9 cellular contexts compared by ENCODE assay signal in genomic region chr12:116599285-116600122, GRCh38. TPM values are rescaled to one million over a fixed set of nuclear protein-coding genes. Genes with fewer than 3 reads are reported as not detected.
DNase-seq lines count a peak whose midpoint lies in the region; ATAC-seq and TF ChIP-seq lines count a peak whose summit lies in the region.
"Had no signal": no experiment of that assay in that cellular context is flagged by ENCODE, and none has a peak within 500 bp of the region (broad histone marks: within the 10 kb centered on the region; RNA-seq: fewer than 3 reads in every experiment).

No MANE protein-coding gene starts in this region.

- H4K20me1 ChIP-seq in Loucy (ENCODE audit: insufficient read depth, low read length, poor library complexity, severe bottlenecking): no peaks in the 10 kb centered on the region

- TF ChIP-seq CTCF in GM06990 (IDR thresholded peaks at IDR 0.05; ENCODE audit: insufficient read depth, low read length, poor library complexity, severe bottlenecking) (peak; percentile 61), Loucy (conservative IDR thresholded peaks at IDR 0.05; ENCODE audit: low read length) (peak; percentile 59), endodermal cell (conservative IDR thresholded peaks at IDR 0.05) (peak; percentile 88)

- no peak overlapping the region for H3K4me3 ChIP-seq in GM06990 (replicated peaks; ENCODE audit: low read depth, low read length)
- no peak overlapping the region for H3K4me3 ChIP-seq in Loucy (ENCODE audit: low read length, poor library complexity, severe bottlenecking)
- H3K4me3 ChIP-seq in endodermal cell (ENCODE audit: low read length): no peak overlapping the region
- no peak overlapping the region for H3K4me3 ChIP-seq in mesodermal cell (ENCODE audit: extremely low read depth, insufficient read depth, low read length, poor library complexity, severe bottlenecking)

- H3K79me2 ChIP-seq in Loucy (ENCODE audit: insufficient read depth, low read length): no peaks in the 10 kb centered on the region

- peaks cover 5% of the 10 kb centered on the region for H3K27me3 Mint-ChIP-seq in activated CD8-positive, alpha-beta memory T cell treated with anti-CD3 and anti-CD28 coated beads, Interleukin-2, amount 10 ng/mL, durations not matched to agents 7 days and 5 days
- H3K27me3 Mint-ChIP-seq in endodermal cell (ENCODE audit: insufficient read depth): peaks cover 3% of the 10 kb centered on the region

- no peaks in the 10 kb centered on the region; the same call in 1 of the 2 replicates for H3K27me3 ChIP-seq in GM06990 (replicated peaks; ENCODE audit: control insufficient read depth, insufficient read depth, low read length)
- no peaks in the 10 kb centered on the region for H3K27me3 ChIP-seq in Loucy (ENCODE audit: insufficient read depth, low read length, poor library complexity, severe bottlenecking)
- no peaks in the 10 kb centered on the region for H3K27me3 ChIP-seq in endodermal cell (ENCODE audit: control insufficient read depth, insufficient read depth, low read length, poor library complexity, severe bottlenecking)

- no peak overlapping the region for H2AFZ ChIP-seq in Loucy (ENCODE audit: low read length)

- no peaks in the 10 kb centered on the region for H3K36me3 Mint-ChIP-seq in activated CD8-positive, alpha-beta memory T cell treated with anti-CD3 and anti-CD28 coated beads, Interleukin-2, amount 10 ng/mL, durations not matched to agents 7 days and 5 days
- no peaks in the 10 kb centered on the region for H3K36me3 Mint-ChIP-seq in endodermal cell (ENCODE audit: low read depth)
- H3K36me3 Mint-ChIP-seq: natural killer cell treated with Interleukin-12 subunit alpha and Interleukin-12 subunit beta and Interleukin-15 and Interleukin-18, amount 100 ng/mL, for 72 hours had no signal

- DNase-seq in GM06990 (ENCODE audit: extremely low read depth, insufficient read length): peak; percentile 49
- DNase-seq in activated CD8-positive, alpha-beta memory T cell treated with anti-CD3 and anti-CD28 coated beads, Interleukin-2, amount 10 ng/mL, durations not matched to agents 7 days and 5 days: peak; percentile 69
- DNase-seq in endodermal cell: peak; percentile 96
- DNase-seq in stimulated activated CD8-positive, alpha-beta memory T cell treated with anti-CD3 and anti-CD28 coated beads, Interleukin-15, amount 100 ng/mL, for 1 hour (ENCODE audit: low read depth): peak; percentile 22
- no peak for DNase-seq in OCI-M2 (lab: John Stamatoyannopoulos, UW; ENCODE audit: unreplicated experiment)

- H3K4me1 Mint-ChIP-seq in activated CD8-positive, alpha-beta memory T cell treated with anti-CD3 and anti-CD28 coated beads, Interleukin-2, amount 10 ng/mL, durations not matched to agents 7 days and 5 days: peaks cover 21% of the 10 kb centered on the region
- H3K4me1 Mint-ChIP-seq in endodermal cell: peaks cover 32% of the 10 kb centered on the region

- H3K4me1 ChIP-seq in Loucy (ENCODE audit: insufficient read depth, low read length, poor library complexity, severe bottlenecking): peaks cover 39% of the 10 kb centered on the region
- peaks cover 14% of the 10 kb centered on the region for H3K4me1 ChIP-seq in endodermal cell (ENCODE audit: control insufficient read depth, insufficient read depth, low read length)
- peaks cover 27% of the 10 kb centered on the region for H3K4me1 ChIP-seq in mesodermal cell (ENCODE audit: control insufficient read depth, insufficient read depth, low read length, poor library complexity, severe bottlenecking)

- H3K36me3 ChIP-seq in GM06990 (ENCODE audit: control insufficient read depth, insufficient read depth, low read length): no peaks in the 10 kb centered on the region
- H3K36me3 ChIP-seq in Loucy (ENCODE audit: insufficient read depth, low read length): no peaks in the 10 kb centered on the region
- H3K36me3 ChIP-seq in endodermal cell (ENCODE audit: control insufficient read depth, insufficient read depth, low read length): no peaks in the 10 kb centered on the region
- no peaks in the 10 kb centered on the region for H3K36me3 ChIP-seq in mesodermal cell (ENCODE audit: control insufficient read depth, insufficient read depth, low read length)

- ATAC-seq in activated CD8-positive, alpha-beta memory T cell treated with anti-CD3 and anti-CD28 coated beads, Interleukin-2, amount 10 ng/mL, durations not matched to agents 7 days and 5 days: peak; percentile 74
- no peak for ATAC-seq in HG03280 (IDR thresholded peaks at IDR 0.05; ENCODE audit: unreplicated experiment)

- no peaks in the 10 kb centered on the region for H3F3A ChIP-seq in Loucy (ENCODE audit: low read depth)

- H3K27ac Mint-ChIP-seq in activated CD8-positive, alpha-beta memory T cell treated with anti-CD3 and anti-CD28 coated beads, Interleukin-2, amount 10 ng/mL, durations not matched to agents 7 days and 5 days: no peak overlapping the region
- peak overlapping the region; percentile 60 for H3K27ac Mint-ChIP-seq in endodermal cell
- H3K27ac Mint-ChIP-seq: natural killer cell treated with Interleukin-12 subunit alpha and Interleukin-12 subunit beta and Interleukin-15 and Interleukin-18, amount 100 ng/mL, for 72 hours had no signal

- H3K9ac ChIP-seq in Loucy (ENCODE audit: low read depth, low read length, poor library complexity, severe bottlenecking) (peak overlapping the region; percentile 23), endodermal cell (ENCODE audit: extremely low read depth, low read length, poor library complexity, severe bottlenecking) (no peak overlapping the region)

- H3K9me3 Mint-ChIP-seq in activated CD8-positive, alpha-beta memory T cell treated with anti-CD3 and anti-CD28 coated beads, Interleukin-2, amount 10 ng/mL, durations not matched to agents 7 days and 5 days (ENCODE audit: low read depth): no peaks in the 10 kb centered on the region
- H3K9me3 Mint-ChIP-seq in endodermal cell: no peaks in the 10 kb centered on the region
- H3K9me3 Mint-ChIP-seq: natural killer cell treated with Interleukin-12 subunit alpha and Interleukin-12 subunit beta and Interleukin-15 and Interleukin-18, amount 100 ng/mL, for 72 hours had no signal

- H3K9me3 ChIP-seq in Loucy (ENCODE audit: insufficient read depth, low read depth, low read length) (no peaks in the 10 kb centered on the region), endodermal cell (ENCODE audit: control insufficient read depth, low read length) (no peaks in the 10 kb centered on the region), mesodermal cell (ENCODE audit: control insufficient read depth, low read length) (no peaks in the 10 kb centered on the region)

- no peaks in the 10 kb centered on the region for H3K9me2 ChIP-seq in Loucy (replicated peaks; ENCODE audit: low read depth, low read length)

- no peak overlapping the region for H3K4me2 ChIP-seq in Loucy (ENCODE audit: low read depth, low read length, poor library complexity, severe bottlenecking)

- WGBS in endodermal cell (ENCODE audit: insufficient coverage in 1 of 2, insufficient read length in 1 of 2), 2 experiments: 50 to 70% methylated on average over 16 to 22 of the region's 30 CpGs
- WGBS in mesodermal cell (ENCODE audit: insufficient coverage in 2 of 2), 2 experiments: 49 to 51% methylated on average over 16 to 19 of the region's 30 CpGs

- H3K27ac ChIP-seq in endodermal cell (ENCODE audit: low read depth, low read length): no peak overlapping the region
- peak overlapping the region; percentile 67 for H3K27ac ChIP-seq in mesodermal cell (ENCODE audit: low read depth, low read length, severe bottlenecking)

- no peak overlapping the region for H3K4me3 Mint-ChIP-seq in activated CD8-positive, alpha-beta memory T cell treated with anti-CD3 and anti-CD28 coated beads, Interleukin-2, amount 10 ng/mL, durations not matched to agents 7 days and 5 days
- H3K4me3 Mint-ChIP-seq in endodermal cell: no peak overlapping the region
- H3K4me3 Mint-ChIP-seq: natural killer cell treated with Interleukin-12 subunit alpha and Interleukin-12 subunit beta and Interleukin-15 and Interleukin-18, amount 100 ng/mL, for 72 hours had no signal

- CTCF ChIA-PET in activated CD8-positive, alpha-beta memory T cell treated with anti-CD3 and anti-CD28 coated beads, Interleukin-2, amount 10 ng/mL, durations not matched to agents 7 days and 5 days (lab: Charles Lee): interaction anchor here (0.9 to 4.1 kb wide), 13 partner anchors 11 to 458 kb away, joined by 3 to 26 read pairs (median 5); partner anchors contain the start of genes MAP1LC3B2 and MED13L

RNA-seq across cellular contexts. Expression of gene MAP1LC3B2, which starts 40.3 kb away (rescaled TPM):
- total RNA-seq in activated CD8-positive, alpha-beta memory T cell treated with anti-CD3 and anti-CD28 coated beads, Interleukin-2, amount 10 ng/mL, durations not matched to agents 7 days and 5 days: 1 to 10 TPM in 1 of 2 experiments, under 1 TPM in 1; 0.54 to 1.7 TPM
- total RNA-seq in endodermal cell: 1 to 10 TPM in 1 of 2 donors, under 1 TPM in 1; 0.80 to 1.4 TPM
- polyA plus RNA-seq in endodermal cell (2013, experiment 1 of 2): 3.7 TPM
- 3.5 TPM for polyA plus RNA-seq in endodermal cell (2013, experiment 2 of 2)
- polyA plus RNA-seq in mesodermal cell (2013, experiment 1 of 2): 2.2 TPM
- polyA plus RNA-seq in mesodermal cell (2013, experiment 2 of 2): 3.4 TPM
